ENCODE assay signal across 1 cellular context in the genomic region with DNA sequence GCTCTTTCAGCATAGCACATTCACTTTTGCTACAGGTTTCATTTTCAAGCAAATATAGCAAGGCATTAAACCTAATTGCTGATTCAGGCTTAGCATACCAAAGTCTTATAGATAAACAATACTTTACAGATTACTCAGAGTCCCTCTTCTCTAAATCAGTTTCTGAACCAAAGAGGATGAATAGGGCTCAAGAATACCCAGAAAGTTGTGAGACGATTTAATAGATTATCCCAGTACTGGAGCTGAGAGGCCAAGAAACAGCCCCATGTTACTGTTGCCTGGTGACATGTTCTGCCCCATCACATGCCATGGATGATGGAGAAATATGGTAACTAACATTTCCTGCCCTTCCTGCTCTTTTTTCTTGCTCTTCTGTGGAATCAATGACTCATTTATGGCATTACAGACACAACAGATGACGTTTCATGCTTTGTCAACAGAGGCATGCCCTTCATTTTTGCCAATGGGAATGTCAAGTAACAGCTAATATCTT.
TF ChIP-seq lines count a peak whose summit lies in the region.

No MANE protein-coding gene starts in this region.

TF ChIP-seq in IMR-90, 13 proteins besides CTCF, POLR2A, EP300 and RAD21 (continued from another document):
- TF ChIP-seq, protein P1, sequence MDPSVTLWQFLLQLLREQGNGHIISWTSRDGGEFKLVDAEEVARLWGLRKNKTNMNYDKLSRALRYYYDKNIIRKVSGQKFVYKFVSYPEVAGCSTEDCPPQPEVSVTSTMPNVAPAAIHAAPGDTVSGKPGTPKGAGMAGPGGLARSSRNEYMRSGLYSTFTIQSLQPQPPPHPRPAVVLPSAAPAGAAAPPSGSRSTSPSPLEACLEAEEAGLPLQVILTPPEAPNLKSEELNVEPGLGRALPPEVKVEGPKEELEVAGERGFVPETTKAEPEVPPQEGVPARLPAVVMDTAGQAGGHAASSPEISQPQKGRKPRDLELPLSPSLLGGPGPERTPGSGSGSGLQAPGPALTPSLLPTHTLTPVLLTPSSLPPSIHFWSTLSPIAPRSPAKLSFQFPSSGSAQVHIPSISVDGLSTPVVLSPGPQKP (IDR thresholded peaks at IDR 0.05; ENCODE audit: borderline replicate concordance, low read depth, low read length): no peak
- no peak for TF ChIP-seq SMC3 (IDR thresholded peaks at IDR 0.05; ENCODE audit: low read depth, low read length)
- TF ChIP-seq CHD1 (IDR thresholded peaks at IDR 0.05; ENCODE audit: low read depth, low read length): no peak
- TF ChIP-seq MAFK (IDR thresholded peaks at IDR 0.05; ENCODE audit: low read depth, low read length): peak; percentile 89
- 0 out of 2 replicates have a peak, but pooled peaks have one; percentile 31 for TF ChIP-seq MXI1 (IDR thresholded peaks at IDR 0.05; ENCODE audit: borderline replicate concordance, low read depth, low read length)
- TF ChIP-seq RCOR1 (IDR thresholded peaks at IDR 0.05; ENCODE audit: insufficient replicate concordance, low read length): peak; percentile 30
- TF ChIP-seq, protein P2, sequence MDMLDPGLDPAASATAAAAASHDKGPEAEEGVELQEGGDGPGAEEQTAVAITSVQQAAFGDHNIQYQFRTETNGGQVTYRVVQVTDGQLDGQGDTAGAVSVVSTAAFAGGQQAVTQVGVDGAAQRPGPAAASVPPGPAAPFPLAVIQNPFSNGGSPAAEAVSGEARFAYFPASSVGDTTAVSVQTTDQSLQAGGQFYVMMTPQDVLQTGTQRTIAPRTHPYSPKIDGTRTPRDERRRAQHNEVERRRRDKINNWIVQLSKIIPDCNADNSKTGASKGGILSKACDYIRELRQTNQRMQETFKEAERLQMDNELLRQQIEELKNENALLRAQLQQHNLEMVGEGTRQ (IDR thresholded peaks at IDR 0.05; ENCODE audit: low read depth, low read length): peak; percentile 71
- TF ChIP-seq FOS (IDR thresholded peaks at IDR 0.05; ENCODE audit: low read depth, low read length): peak; percentile 96
- TF ChIP-seq RFX5 (IDR thresholded peaks at IDR 0.05; ENCODE audit: low read depth, low read length): no peak
- TF ChIP-seq BHLHE40 (IDR thresholded peaks at IDR 0.05; ENCODE audit: low read depth, low read length): peak; percentile 78
TF ChIP-seq in IMR-90: peak in this region for 7.
